8 cellular contexts compared by ENCODE assay signal in the genomic region with DNA sequence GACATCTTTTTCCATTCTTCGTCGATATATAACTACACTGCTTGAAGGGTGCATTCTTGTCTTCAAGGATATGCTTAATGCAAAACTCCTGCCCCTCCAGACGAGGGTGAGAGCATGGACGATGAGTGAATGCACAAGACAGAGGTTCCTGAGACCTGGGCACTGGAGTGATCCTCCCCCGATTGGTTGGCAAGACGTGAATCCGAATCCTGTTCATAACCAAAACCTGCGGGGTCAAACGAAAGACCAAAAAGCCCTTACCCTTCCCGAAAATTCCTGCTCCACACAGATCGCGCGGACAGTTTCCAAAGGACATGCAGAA. TPM values are rescaled to one million over a fixed set of nuclear protein-coding genes. Genes with fewer than 3 reads are reported as not detected.
A peak's percentile ranks its signal among the peaks of the same experiment; 100 is the strongest.
DNase-seq lines count a peak whose midpoint lies in the region; ATAC-seq and TF ChIP-seq lines count a peak whose summit lies in the region.

No MANE protein-coding gene starts in this region.

- H3K9me3 ChIP-seq in IMR-90 (ENCODE audit: control insufficient read depth, insufficient read depth, low read length) (no peaks in the 10 kb centered on the region), subcutaneous abdominal adipose tissue (ENCODE audit: control insufficient read depth in 5 of 5, low read length in 5 of 5) (no peaks in the 10 kb centered on the region)

- in situ Hi-C loops in IMR-90 (cut with MboI; ENCODE audit: low sequenced_read_pairs) (no loop called here), astrocyte of the cerebellum (cut with HindIII; ENCODE audit: low sequenced_read_pairs) (no loop called here)

- peak overlapping the region; percentile 96 for H4K91ac ChIP-seq in IMR-90 (ENCODE audit: insufficient read depth, low read depth, low read length)

- DNase-seq in COLO829 (ENCODE audit: low spot score): peak; percentile 18
- DNase-seq in IMR-90: peak; percentile 14
- no peak for DNase-seq in astrocyte of the cerebellum (ENCODE audit: low read depth)
- no peak for DNase-seq in immature natural killer cell

- H3K36me3 Mint-ChIP-seq in immature natural killer cell: peaks cover 0 to 22% (median 4%) of the 10 kb centered on the region in 3 donors

- peak overlapping the region; percentile 98 for H3K14ac ChIP-seq in IMR-90 (replicated peaks; ENCODE audit: low read depth, low read length)

- POLR2A ChIA-PET in IMR-90 (lab: Charles Lee; ENCODE audit: unreplicated experiment): no interaction called here

- peak overlapping the region; percentile 97 for H3K9ac ChIP-seq in IMR-90 (ENCODE audit: low read depth, low read length)
- H3K9ac ChIP-seq in subcutaneous abdominal adipose tissue (ENCODE audit: low read length in 5 of 5): peak overlapping the region; percentile 12 to 94 (median 92)

- H3K79me1 ChIP-seq in IMR-90 (ENCODE audit: low read depth in 1 of 2, low read length in 2 of 2): peaks cover 20 to 34% of the 10 kb centered on the region in 2 experiments

- H4K20me1 ChIP-seq in IMR-90 (ENCODE audit: insufficient read depth, low read length): peaks cover 43% of the 10 kb centered on the region

- H3K9me1 ChIP-seq in IMR-90 (ENCODE audit: insufficient read depth, low read length): peaks cover 11% of the 10 kb centered on the region

- intact Hi-C loops in IMR-90 (cut with micrococcal nuclease): loop anchor here (5.0 kb wide), 1 partner anchor 116 kb away; no protein-coding TSS in a partner anchor

- H3K4me3 Mint-ChIP-seq in immature natural killer cell: peak overlapping the region; percentile 93 to 98 (median 98)

- H3K18ac ChIP-seq in IMR-90 (ENCODE audit: low read depth, low read length): peak overlapping the region; percentile 16; the same call in 1 of the 2 replicates

- peak overlapping the region; percentile 9; the same call in 1 of the 2 replicates for H4K5ac ChIP-seq in IMR-90 (ENCODE audit: low read depth, low read length)

- H3K23ac ChIP-seq in IMR-90 (ENCODE audit: low read depth, low read length): peak overlapping the region; percentile 95

- no peak overlapping the region for H2BK15ac ChIP-seq in IMR-90 (ENCODE audit: low read depth, low read length)

- TF ChIP-seq POLR2A in IMR-90 (IDR thresholded peaks at IDR 0.05; ENCODE audit: low read depth, low read length): no peak

- H3K4me3 ChIP-seq in IMR-90 (ENCODE audit: insufficient read depth, low read depth, low read length): peak overlapping the region; percentile 88
- H3K4me3 ChIP-seq in astrocyte of the cerebellum (ENCODE audit: low read depth, low read length): peak overlapping the region; percentile 98
- peak overlapping the region; percentile 85 to 100 (median 99) for H3K4me3 ChIP-seq in subcutaneous abdominal adipose tissue (ENCODE audit: low read depth in 1 of 5, low read length in 5 of 5)

- peak overlapping the region; percentile 95 to 98 (median 98) for H3K27ac Mint-ChIP-seq in immature natural killer cell

- peak overlapping the region; percentile 88 for H3K4me2 ChIP-seq in IMR-90 (ENCODE audit: low read depth, low read length)

- peaks cover 52 to 59% of the 10 kb centered on the region in 2 donors for H3K4me1 Mint-ChIP-seq in immature natural killer cell

- dilution Hi-C loops in IMR-90 (cut with HindIII; ENCODE audit: low sequenced_read_pairs, unreplicated experiment): no loop called here

- ATAC-seq in IMR-90 (ENCODE audit: low read depth): no peak
- ATAC-seq in HG03342 (IDR thresholded peaks at IDR 0.05; ENCODE audit: unreplicated experiment): no peak
- ATAC-seq in HG02884 (IDR thresholded peaks at IDR 0.05; ENCODE audit: unreplicated experiment): no peak
- ATAC-seq in GM21619 (IDR thresholded peaks at IDR 0.05; ENCODE audit: unreplicated experiment): no peak

- TF ChIP-seq RAD21 in IMR-90 (IDR thresholded peaks at IDR 0.05; ENCODE audit: low read length): no peak

- peak overlapping the region; percentile 80 to 97 for H4K8ac ChIP-seq in IMR-90 (ENCODE audit: low read depth in 2 of 2, low read length in 2 of 2)

- peak overlapping the region; percentile 93; the same call in 1 of the 2 replicates for H2AK5ac ChIP-seq in IMR-90 (ENCODE audit: low read depth, low read length)

- peak overlapping the region; percentile 79 for H2BK5ac ChIP-seq in IMR-90 (ENCODE audit: low read depth, low read length, poor library complexity, severe bottlenecking)

- H2AFZ ChIP-seq in IMR-90 (replicated peaks; ENCODE audit: low read length, poor library complexity): peak overlapping the region; percentile 95

- CTCF ChIA-PET in IMR-90 (lab: Yijun Ruan, JAX): no interaction called here

- H2BK120ac ChIP-seq in IMR-90 (ENCODE audit: low read depth, low read length): no peak overlapping the region

- BruUV-seq in IMR-90 (replicated peaks; lab: Mats Ljungman, UMichigan): TSS peak; percentile 39

- H3K27me3 ChIP-seq in IMR-90 (ENCODE audit: control insufficient read depth, insufficient read depth, low read length) (no peaks in the 10 kb centered on the region), subcutaneous abdominal adipose tissue (ENCODE audit: control insufficient read depth in 5 of 5, insufficient read depth in 4 of 5, low read length in 5 of 5) (no peaks in the 10 kb centered on the region)

- no peak overlapping the region for H2BK20ac ChIP-seq in IMR-90 (ENCODE audit: low read depth, low read length)

- H3K9me3 Mint-ChIP-seq in immature natural killer cell: no peaks in the 10 kb centered on the region

- H2AK9ac ChIP-seq in IMR-90 (replicated peaks; ENCODE audit: low read depth, low read length, poor library complexity): peak overlapping the region; percentile 92

- H3K56ac ChIP-seq in IMR-90 (ENCODE audit: extremely low read depth, insufficient read depth, low read length): peak overlapping the region; percentile 98

- H3K27ac ChIP-seq in IMR-90 (ENCODE audit: insufficient read depth, low read length) (peak overlapping the region; percentile 93), subcutaneous abdominal adipose tissue (ENCODE audit: low read depth, low read length) (peak overlapping the region; percentile 88)

- TF ChIP-seq CTCF in IMR-90 (conservative IDR thresholded peaks at IDR 0.05; ENCODE audit: low read depth, low read length) (no peak), astrocyte of the cerebellum (IDR thresholded peaks at IDR 0.05; ENCODE audit: low read depth, low read length, missing control alignments) (no peak)

- peak overlapping the region; percentile 97 for H3K4ac ChIP-seq in IMR-90 (ENCODE audit: low read depth, low read length)

- H3K4me1 ChIP-seq in IMR-90 (ENCODE audit: control insufficient read depth, insufficient read depth, low read length): peaks cover 4% of the 10 kb centered on the region
- peaks cover 4 to 52% (median 44%) of the 10 kb centered on the region in 5 donors for H3K4me1 ChIP-seq in subcutaneous abdominal adipose tissue (ENCODE audit: control insufficient read depth in 5 of 5, insufficient read depth in 5 of 5, low read length in 5 of 5)

- WGBS in IMR-90 (ENCODE audit: extremely low coverage in 2 of 2, insufficient read length in 1 of 2), 2 experiments: 0% methylated on average over 7 of the region's 13 CpGs; no CpG with 5 or more reads in 1 of the 2 experiments

- peaks cover 3 to 14% (median 5%) of the 10 kb centered on the region in 3 donors for H3K27me3 Mint-ChIP-seq in immature natural killer cell (ENCODE audit: low read depth in 3 of 3)

- H3K36me3 ChIP-seq in IMR-90 (ENCODE audit: control insufficient read depth, insufficient read depth, low read length) (peaks cover 15% of the 10 kb centered on the region), subcutaneous abdominal adipose tissue (ENCODE audit: control insufficient read depth in 5 of 5, insufficient read depth in 5 of 5, low read length in 5 of 5) (peaks cover 3 to 22% (median 17%) of the 10 kb centered on the region in 5 donors)

TF ChIP-seq in IMR-90, 13 proteins besides CTCF, POLR2A, EP300 and RAD21 (continues in another document):
- TF ChIP-seq RCOR1 (IDR thresholded peaks at IDR 0.05; ENCODE audit: insufficient replicate concordance, low read length) (no peak), MXI1 (IDR thresholded peaks at IDR 0.05; ENCODE audit: borderline replicate concordance, low read depth, low read length) (no peak), CHD1 (IDR thresholded peaks at IDR 0.05; ENCODE audit: low read depth, low read length) (no peak), CEBPB (IDR thresholded peaks at IDR 0.05; ENCODE audit: low read depth, low read length) (no peak), SMC3 (IDR thresholded peaks at IDR 0.05; ENCODE audit: low read depth, low read length) (no peak), MAZ (IDR thresholded peaks at IDR 0.05; ENCODE audit: borderline replicate concordance, low read depth, low read length) (no peak), MAFK (IDR thresholded peaks at IDR 0.05; ENCODE audit: low read depth, low read length) (no peak), RFX5 (IDR thresholded peaks at IDR 0.05; ENCODE audit: low read depth, low read length) (no peak)
- TF ChIP-seq, protein P1, sequence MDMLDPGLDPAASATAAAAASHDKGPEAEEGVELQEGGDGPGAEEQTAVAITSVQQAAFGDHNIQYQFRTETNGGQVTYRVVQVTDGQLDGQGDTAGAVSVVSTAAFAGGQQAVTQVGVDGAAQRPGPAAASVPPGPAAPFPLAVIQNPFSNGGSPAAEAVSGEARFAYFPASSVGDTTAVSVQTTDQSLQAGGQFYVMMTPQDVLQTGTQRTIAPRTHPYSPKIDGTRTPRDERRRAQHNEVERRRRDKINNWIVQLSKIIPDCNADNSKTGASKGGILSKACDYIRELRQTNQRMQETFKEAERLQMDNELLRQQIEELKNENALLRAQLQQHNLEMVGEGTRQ (IDR thresholded peaks at IDR 0.05; ENCODE audit: low read depth, low read length): no peak
- TF ChIP-seq, protein P2, sequence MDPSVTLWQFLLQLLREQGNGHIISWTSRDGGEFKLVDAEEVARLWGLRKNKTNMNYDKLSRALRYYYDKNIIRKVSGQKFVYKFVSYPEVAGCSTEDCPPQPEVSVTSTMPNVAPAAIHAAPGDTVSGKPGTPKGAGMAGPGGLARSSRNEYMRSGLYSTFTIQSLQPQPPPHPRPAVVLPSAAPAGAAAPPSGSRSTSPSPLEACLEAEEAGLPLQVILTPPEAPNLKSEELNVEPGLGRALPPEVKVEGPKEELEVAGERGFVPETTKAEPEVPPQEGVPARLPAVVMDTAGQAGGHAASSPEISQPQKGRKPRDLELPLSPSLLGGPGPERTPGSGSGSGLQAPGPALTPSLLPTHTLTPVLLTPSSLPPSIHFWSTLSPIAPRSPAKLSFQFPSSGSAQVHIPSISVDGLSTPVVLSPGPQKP (IDR thresholded peaks at IDR 0.05; ENCODE audit: borderline replicate concordance, low read depth, low read length): no peak

RNA-seq across cellular contexts. Expression of a gene that starts 0.7 kb away (rescaled TPM):
- 46.4 and 47.5 TPM in 2 replicates for total RNA-seq in IMR-90 (2012; rRNA removed)
- 23.3 and 25.2 TPM in 2 replicates for polyA plus RNA-seq in IMR-90 (2012; rRNA removed)
- polyA plus RNA-seq in IMR-90 (2012; cell fraction: cytosol; rRNA removed): 6.7 and 10.0 TPM in 2 replicates
- polyA plus RNA-seq in IMR-90 (2012; cell fraction: nucleus; rRNA removed; ENCODE audit: low replicate concordance): 10.9 and 48.3 TPM in 2 replicates
- polyA plus RNA-seq in immature natural killer cell: 10 to 100 TPM; 36.7 to 51.4 (median 40.1) TPM

RNA-seq across cellular contexts. Expression of a gene that starts 35.1 kb away (rescaled TPM):
- 30.3 and 74.0 TPM in 2 replicates for total RNA-seq in IMR-90 (2012; rRNA removed)
- polyA plus RNA-seq in IMR-90 (2012; rRNA removed) (7.9 and 9.0 TPM in 2 replicates), immature natural killer cell (10 to 100 TPM in 1 of 3 donors, 1 to 10 TPM in 2; 5.5 to 27.1 (median 9.6) TPM)
- polyA plus RNA-seq in IMR-90 (2012; cell fraction: cytosol; rRNA removed): 1.7 and 1.9 TPM in 2 replicates
- polyA plus RNA-seq in IMR-90 (2012; cell fraction: nucleus; rRNA removed; ENCODE audit: low replicate concordance): 3.1 and 40.0 TPM in 2 replicates

Comparison
In these comparisons a context has a peak if more than half of its experiments do, and no peak if none do; other contexts are left out.
1. DNase-seq: peak in COLO829 (single experiment) and IMR-90 (single experiment); none in astrocyte of the cerebellum (single experiment) and immature natural killer cell (0 of 3).
2. Peak in every context shown above with its lines, with median percentiles within 50 percentile points of each other: H3K4me3 ChIP-seq.